Comparison of ENCODE assay signal across 9 cellular contexts in the genomic region with DNA sequence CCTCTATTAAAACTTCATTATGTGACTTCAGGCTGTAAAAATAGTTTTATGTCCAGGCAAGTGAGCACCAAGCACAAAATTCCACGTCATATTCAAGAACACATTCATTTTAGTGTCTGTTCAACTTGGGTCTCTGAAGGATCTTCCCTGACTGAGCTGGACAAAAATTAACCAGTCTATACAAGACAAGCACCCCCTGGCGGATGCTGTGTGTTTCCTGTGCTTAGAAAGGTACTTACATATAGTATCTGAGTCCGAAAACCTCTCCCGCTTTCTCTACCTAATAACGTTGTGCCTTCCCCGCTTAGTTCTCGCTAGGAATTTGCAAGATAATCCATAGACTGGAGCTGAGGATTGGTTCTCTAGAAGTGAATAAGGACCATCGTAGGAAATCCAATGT.
DNase-seq lines count a peak whose midpoint lies in the region; TF ChIP-seq lines count a peak whose summit lies in the region.
"Had no signal": no experiment of that assay in that cellular context is flagged by ENCODE, and none has a peak within 500 bp of the region (broad histone marks: within the 10 kb centered on the region; RNA-seq: fewer than 3 reads in every experiment).

No MANE protein-coding gene starts in this region.

- peak; percentile 39; the same call in 1 of the 2 replicates for TF ChIP-seq RAD21 in Ishikawa (IDR thresholded peaks at IDR 0.05; ENCODE audit: low read depth)

- H3K9me3 Mint-ChIP-seq in neural crest cell = no peaks in the 10 kb centered on the region
- H3K9me3 Mint-ChIP-seq: T-helper 1 cell treated with Interleukin-12 subunit alpha and Interleukin-12 subunit beta and Interleukin-4 antibody, amounts not matched to agents 30 μg/mL and 1 μg/mL, for 36 hours had no signal

- no peaks in the 10 kb centered on the region for H3K27me3 Mint-ChIP-seq in neural crest cell (ENCODE audit: low read depth)

- peak; percentile 65 for TF ChIP-seq CTCF in neural crest cell (conservative IDR thresholded peaks at IDR 0.05)

- peak; percentile 23 for DNase-seq in NOMO-1 treated with DMSO at 0.1 percent for 48 hours (lab: John Stamatoyannopoulos, UW; ENCODE audit: unreplicated experiment)
- DNase-seq in NOMO-1 treated with dmso at 0.1 percent for 144 hours (lab: John Stamatoyannopoulos, UW; ENCODE audit: unreplicated experiment) = no peak
- peak; percentile 28 for DNase-seq in amniotic stem cell (lab: John Stamatoyannopoulos, UW)
- DNase-seq in neural crest cell (ENCODE audit: low read depth, low spot score) = peak; percentile 45
- no peak for DNase-seq in 8988T
- no peak for DNase-seq in activated naive CD4-positive, alpha-beta T cell treated with Interleukin-2 at 50 U/mL for 16 hours
- no peak for DNase-seq in NK-92 treated with Interleukin-12 subunit alpha and Interleukin-12 subunit beta, amount 100 ng/mL, for 24 hours (lab: John Stamatoyannopoulos, UW)

- H3K4me1 Mint-ChIP-seq in neural crest cell = no peaks in the 10 kb centered on the region

- no peaks in the 10 kb centered on the region for H3K36me3 Mint-ChIP-seq in neural crest cell (ENCODE audit: low read depth)

- H3K4me3 Mint-ChIP-seq in neural crest cell = no peak overlapping the region
- H3K4me3 Mint-ChIP-seq: T-helper 1 cell treated with Interleukin-12 subunit alpha and Interleukin-12 subunit beta and Interleukin-4 antibody, amounts not matched to agents 30 μg/mL and 1 μg/mL, for 36 hours had no signal

- H3K27ac Mint-ChIP-seq in neural crest cell (ENCODE audit: unreplicated experiment) = no peak overlapping the region
- H3K27ac Mint-ChIP-seq: T-helper 1 cell treated with Interleukin-12 subunit alpha and Interleukin-12 subunit beta and Interleukin-4 antibody, amounts not matched to agents 30 μg/mL and 1 μg/mL, for 36 hours had no signal

- no peak for TF ChIP-seq EP300 in Ishikawa (IDR thresholded peaks at IDR 0.05; ENCODE audit: borderline replicate concordance)

TF ChIP-seq in Ishikawa, 13 proteins besides CTCF, POLR2A, EP300 and RAD21:
- TF ChIP-seq TCF12 (IDR thresholded peaks at IDR 0.05; ENCODE audit: low read depth) = no peak
- TF ChIP-seq, protein P1, sequence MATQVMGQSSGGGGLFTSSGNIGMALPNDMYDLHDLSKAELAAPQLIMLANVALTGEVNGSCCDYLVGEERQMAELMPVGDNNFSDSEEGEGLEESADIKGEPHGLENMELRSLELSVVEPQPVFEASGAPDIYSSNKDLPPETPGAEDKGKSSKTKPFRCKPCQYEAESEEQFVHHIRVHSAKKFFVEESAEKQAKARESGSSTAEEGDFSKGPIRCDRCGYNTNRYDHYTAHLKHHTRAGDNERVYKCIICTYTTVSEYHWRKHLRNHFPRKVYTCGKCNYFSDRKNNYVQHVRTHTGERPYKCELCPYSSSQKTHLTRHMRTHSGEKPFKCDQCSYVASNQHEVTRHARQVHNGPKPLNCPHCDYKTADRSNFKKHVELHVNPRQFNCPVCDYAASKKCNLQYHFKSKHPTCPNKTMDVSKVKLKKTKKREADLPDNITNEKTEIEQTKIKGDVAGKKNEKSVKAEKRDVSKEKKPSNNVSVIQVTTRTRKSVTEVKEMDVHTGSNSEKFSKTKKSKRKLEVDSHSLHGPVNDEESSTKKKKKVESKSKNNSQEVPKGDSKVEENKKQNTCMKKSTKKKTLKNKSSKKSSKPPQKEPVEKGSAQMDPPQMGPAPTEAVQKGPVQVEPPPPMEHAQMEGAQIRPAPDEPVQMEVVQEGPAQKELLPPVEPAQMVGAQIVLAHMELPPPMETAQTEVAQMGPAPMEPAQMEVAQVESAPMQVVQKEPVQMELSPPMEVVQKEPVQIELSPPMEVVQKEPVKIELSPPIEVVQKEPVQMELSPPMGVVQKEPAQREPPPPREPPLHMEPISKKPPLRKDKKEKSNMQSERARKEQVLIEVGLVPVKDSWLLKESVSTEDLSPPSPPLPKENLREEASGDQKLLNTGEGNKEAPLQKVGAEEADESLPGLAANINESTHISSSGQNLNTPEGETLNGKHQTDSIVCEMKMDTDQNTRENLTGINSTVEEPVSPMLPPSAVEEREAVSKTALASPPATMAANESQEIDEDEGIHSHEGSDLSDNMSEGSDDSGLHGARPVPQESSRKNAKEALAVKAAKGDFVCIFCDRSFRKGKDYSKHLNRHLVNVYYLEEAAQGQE (IDR thresholded peaks at IDR 0.05; ENCODE audit: low read depth) = no peak
- no peak for TF ChIP-seq NFIC (IDR thresholded peaks at IDR 0.05)
TF ChIP-seq in Ishikawa: peak in this region for 0.

Comparison
In these comparisons a context has a peak if more than half of its experiments do, and no peak if none do; other contexts are left out.
1. DNase-seq: peak in NOMO-1 treated with DMSO at 0.1 percent for 48 hours (single experiment), amniotic stem cell (single experiment) and neural crest cell (single experiment); none in NOMO-1 treated with dmso at 0.1 percent for 144 hours (single experiment), 8988T (single experiment), activated naive CD4-positive, alpha-beta T cell treated with Interleukin-2 at 50 U/mL for 16 hours (single experiment) and NK-92 treated with Interleukin-12 subunit alpha and Interleukin-12 subunit beta, amount 100 ng/mL, for 24 hours (single experiment).